Comparison of ENCODE assay signal across 1 cellular context in genomic region chr15:45402162-45402954, GRCh38.
A peak's percentile ranks its signal among the peaks of the same experiment; 100 is the strongest.
TF ChIP-seq lines count a peak whose summit lies in the region.

No MANE protein-coding gene starts in this region.

TF ChIP-seq in K562, 482 proteins besides CTCF, POLR2A, EP300 and RAD21 (continued from another document and continues in another):
- peak; percentile 60; the same call in 1 of the 2 replicates for TF ChIP-seq THAP12 (CRISPR knock-in tag; IDR thresholded peaks at IDR 0.05)
- TF ChIP-seq FOXA3 (CRISPR knock-in tag; conservative IDR thresholded peaks at IDR 0.05 in 1 of 2, IDR thresholded peaks at IDR 0.05 in 1 of 2): 0 out of 4 replicates have a peak, but pooled peaks of 1 of the 2 experiments have one; percentile 40
- TF ChIP-seq STAT6 (CRISPR knock-in tag; IDR thresholded peaks at IDR 0.05): no peak
- TF ChIP-seq SMAD3 (CRISPR knock-in tag; conservative IDR thresholded peaks at IDR 0.05): no peak
- peak; percentile 65 for TF ChIP-seq CREB1 (IDR thresholded peaks at IDR 0.05)
- peak; percentile 77 for TF ChIP-seq CREB1 (CRISPR knock-in tag; IDR thresholded peaks at IDR 0.05)
- peak; percentile 40; the same call in 1 of the 2 replicates for TF ChIP-seq KAT7 (CRISPR knock-in tag; IDR thresholded peaks at IDR 0.05; ENCODE audit: borderline replicate concordance)
- TF ChIP-seq ZNF668 (CRISPR knock-in tag; IDR thresholded peaks at IDR 0.05): no peak
- no peak for TF ChIP-seq ZKSCAN3 (CRISPR knock-in tag; IDR thresholded peaks at IDR 0.05)
- peak; percentile 84 for TF ChIP-seq TAF9B (IDR thresholded peaks at IDR 0.05; ENCODE audit: partially characterized antibody)
- peak; percentile 23; the same call in 1 of the 2 replicates for TF ChIP-seq SMAD4 (CRISPR knock-in tag; conservative IDR thresholded peaks at IDR 0.05)
- TF ChIP-seq, protein P1, sequence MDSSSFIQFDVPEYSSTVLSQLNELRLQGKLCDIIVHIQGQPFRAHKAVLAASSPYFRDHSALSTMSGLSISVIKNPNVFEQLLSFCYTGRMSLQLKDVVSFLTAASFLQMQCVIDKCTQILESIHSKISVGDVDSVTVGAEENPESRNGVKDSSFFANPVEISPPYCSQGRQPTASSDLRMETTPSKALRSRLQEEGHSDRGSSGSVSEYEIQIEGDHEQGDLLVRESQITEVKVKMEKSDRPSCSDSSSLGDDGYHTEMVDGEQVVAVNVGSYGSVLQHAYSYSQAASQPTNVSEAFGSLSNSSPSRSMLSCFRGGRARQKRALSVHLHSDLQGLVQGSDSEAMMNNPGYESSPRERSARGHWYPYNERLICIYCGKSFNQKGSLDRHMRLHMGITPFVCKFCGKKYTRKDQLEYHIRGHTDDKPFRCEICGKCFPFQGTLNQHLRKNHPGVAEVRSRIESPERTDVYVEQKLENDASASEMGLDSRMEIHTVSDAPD (CRISPR knock-in tag; IDR thresholded peaks at IDR 0.05): no peak
- no peak for TF ChIP-seq POU5F1 (IDR thresholded peaks at IDR 0.05; ENCODE audit: borderline replicate concordance, low read depth, low read length, partially characterized antibody)
- no peak for TF ChIP-seq NR2C2 (CRISPR knock-in tag; IDR thresholded peaks at IDR 0.05)
- TF ChIP-seq NR2C2 (tag; IDR thresholded peaks at IDR 0.05): no peak; the same call in 1 of the 2 replicates
- peak; percentile 64 for TF ChIP-seq SETDB1 (IDR thresholded peaks at IDR 0.05; ENCODE audit: low read length)
- no peak for TF ChIP-seq DPF2 (IDR thresholded peaks at IDR 0.05)
- no peak for TF ChIP-seq TCF7L2 (IDR thresholded peaks at IDR 0.05; ENCODE audit: low read depth, low read length)
- TF ChIP-seq GABPB1 (CRISPR knock-in tag; IDR thresholded peaks at IDR 0.05): peak; percentile 95
- TF ChIP-seq CXXC5 (CRISPR knock-in tag; IDR thresholded peaks at IDR 0.05): peak; percentile 78
- TF ChIP-seq CUX1 (CRISPR knock-in tag; IDR thresholded peaks at IDR 0.05): no peak
- peak; percentile 48; the same call in 1 of the 2 replicates for TF ChIP-seq MYC (IDR thresholded peaks at IDR 0.05; ENCODE audit: low read depth, low read length)
- TF ChIP-seq MYC (CRISPR knock-in tag; IDR thresholded peaks at IDR 0.05; ENCODE audit: borderline replicate concordance, low read depth): peak; percentile 44; the same call in 1 of the 2 replicates
- TF ChIP-seq POLR2H (tag; IDR thresholded peaks at IDR 0.05; ENCODE audit: low read depth): no peak
- TF ChIP-seq TAF15 (IDR thresholded peaks at IDR 0.05; ENCODE audit: low read depth, low read length): no peak
- TF ChIP-seq ZNF699 (CRISPR knock-in tag; IDR thresholded peaks at IDR 0.05; ENCODE audit: insufficient replicate concordance): no peak
- TF ChIP-seq, protein P2, sequence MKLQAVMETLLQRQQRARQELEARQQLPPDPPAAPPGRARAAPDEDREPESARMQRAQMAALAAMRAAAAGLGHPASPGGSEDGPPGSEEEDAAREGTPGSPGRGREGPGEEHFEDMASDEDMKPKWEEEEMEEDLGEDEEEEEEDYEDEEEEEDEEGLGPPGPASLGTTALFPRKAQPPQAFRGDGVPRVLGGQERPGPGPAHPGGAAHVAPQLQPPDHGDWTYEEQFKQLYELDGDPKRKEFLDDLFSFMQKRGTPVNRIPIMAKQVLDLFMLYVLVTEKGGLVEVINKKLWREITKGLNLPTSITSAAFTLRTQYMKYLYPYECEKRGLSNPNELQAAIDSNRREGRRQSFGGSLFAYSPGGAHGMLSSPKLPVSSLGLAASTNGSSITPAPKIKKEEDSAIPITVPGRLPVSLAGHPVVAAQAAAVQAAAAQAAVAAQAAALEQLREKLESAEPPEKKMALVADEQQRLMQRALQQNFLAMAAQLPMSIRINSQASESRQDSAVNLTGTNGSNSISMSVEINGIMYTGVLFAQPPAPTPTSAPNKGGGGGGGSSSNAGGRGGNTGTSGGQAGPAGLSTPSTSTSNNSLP (IDR thresholded peaks at IDR 0.05; ENCODE audit: borderline replicate concordance, low read depth, low read length): no peak
- TF ChIP-seq PATZ1 (CRISPR knock-in tag; IDR thresholded peaks at IDR 0.05; ENCODE audit: borderline replicate concordance): no peak
- TF ChIP-seq, protein P3, sequence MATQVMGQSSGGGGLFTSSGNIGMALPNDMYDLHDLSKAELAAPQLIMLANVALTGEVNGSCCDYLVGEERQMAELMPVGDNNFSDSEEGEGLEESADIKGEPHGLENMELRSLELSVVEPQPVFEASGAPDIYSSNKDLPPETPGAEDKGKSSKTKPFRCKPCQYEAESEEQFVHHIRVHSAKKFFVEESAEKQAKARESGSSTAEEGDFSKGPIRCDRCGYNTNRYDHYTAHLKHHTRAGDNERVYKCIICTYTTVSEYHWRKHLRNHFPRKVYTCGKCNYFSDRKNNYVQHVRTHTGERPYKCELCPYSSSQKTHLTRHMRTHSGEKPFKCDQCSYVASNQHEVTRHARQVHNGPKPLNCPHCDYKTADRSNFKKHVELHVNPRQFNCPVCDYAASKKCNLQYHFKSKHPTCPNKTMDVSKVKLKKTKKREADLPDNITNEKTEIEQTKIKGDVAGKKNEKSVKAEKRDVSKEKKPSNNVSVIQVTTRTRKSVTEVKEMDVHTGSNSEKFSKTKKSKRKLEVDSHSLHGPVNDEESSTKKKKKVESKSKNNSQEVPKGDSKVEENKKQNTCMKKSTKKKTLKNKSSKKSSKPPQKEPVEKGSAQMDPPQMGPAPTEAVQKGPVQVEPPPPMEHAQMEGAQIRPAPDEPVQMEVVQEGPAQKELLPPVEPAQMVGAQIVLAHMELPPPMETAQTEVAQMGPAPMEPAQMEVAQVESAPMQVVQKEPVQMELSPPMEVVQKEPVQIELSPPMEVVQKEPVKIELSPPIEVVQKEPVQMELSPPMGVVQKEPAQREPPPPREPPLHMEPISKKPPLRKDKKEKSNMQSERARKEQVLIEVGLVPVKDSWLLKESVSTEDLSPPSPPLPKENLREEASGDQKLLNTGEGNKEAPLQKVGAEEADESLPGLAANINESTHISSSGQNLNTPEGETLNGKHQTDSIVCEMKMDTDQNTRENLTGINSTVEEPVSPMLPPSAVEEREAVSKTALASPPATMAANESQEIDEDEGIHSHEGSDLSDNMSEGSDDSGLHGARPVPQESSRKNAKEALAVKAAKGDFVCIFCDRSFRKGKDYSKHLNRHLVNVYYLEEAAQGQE (CRISPR knock-in tag; IDR thresholded peaks at IDR 0.05; ENCODE audit: low read depth): peak; percentile 35; the same call in 1 of the 2 replicates
- no peak for TF ChIP-seq XRCC4 (IDR thresholded peaks at IDR 0.05; ENCODE audit: extremely low read depth, insufficient read depth, insufficient read length)
- no peak for TF ChIP-seq WHSC1 (IDR thresholded peaks at IDR 0.05; ENCODE audit: low read length)
- TF ChIP-seq ZFPM2 (CRISPR knock-in tag; IDR thresholded peaks at IDR 0.05): no peak
- TF ChIP-seq ZNF518B (CRISPR knock-in tag; IDR thresholded peaks at IDR 0.05): no peak
- no peak for TF ChIP-seq ZNF76 (CRISPR knock-in tag; IDR thresholded peaks at IDR 0.05; ENCODE audit: borderline replicate concordance)
- TF ChIP-seq NRF1 (conservative IDR thresholded peaks at IDR 0.05 in 1 of 2, IDR thresholded peaks at IDR 0.05 in 1 of 2): peak; percentile 96 to 97
- TF ChIP-seq MTA3 (IDR thresholded peaks at IDR 0.05; ENCODE audit: borderline replicate concordance): no peak; the same call in 1 of the 2 replicates
